Comparison of ENCODE assay signal across 24 cellular contexts in the genomic region with DNA sequence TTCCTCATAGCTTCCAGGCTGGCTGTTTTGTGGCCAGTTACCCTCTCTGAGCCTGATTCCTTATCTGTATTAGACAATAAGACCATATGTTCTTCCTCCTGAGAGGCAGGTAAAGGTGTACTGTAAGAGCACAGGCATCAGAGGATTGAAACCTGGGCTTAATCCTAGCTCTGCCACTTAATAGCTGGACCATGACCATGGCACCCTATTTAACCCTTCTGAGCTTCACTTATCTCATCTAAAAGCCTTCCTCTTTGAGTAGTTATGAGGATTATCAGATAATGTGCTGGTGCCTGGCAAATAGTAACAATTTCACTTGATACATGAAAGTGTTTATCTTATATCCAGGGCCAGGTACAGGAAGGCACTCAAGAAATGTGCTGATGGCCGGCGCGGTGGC. TPM values are rescaled to one million over a fixed set of nuclear protein-coding genes. Genes with fewer than 3 reads are reported as not detected.
DNase-seq lines count a peak whose midpoint lies in the region; ATAC-seq and TF ChIP-seq lines count a peak whose summit lies in the region.
"Had no signal": no experiment of that assay in that cellular context is flagged by ENCODE, and none has a peak within 500 bp of the region (broad histone marks: within the 10 kb centered on the region; RNA-seq: fewer than 3 reads in every experiment).

No MANE protein-coding gene starts in this region.

- H3K4me2 ChIP-seq in DND-41 (ENCODE audit: insufficient read depth, low read length) (peak overlapping the region; percentile 25; the same call in 1 of the 2 replicates), mesenchymal stem cell (ENCODE audit: low read length, poor library complexity, severe bottlenecking) (no peak overlapping the region)
- H3K4me2 ChIP-seq: SK-N-SH had no signal

- H3K4me1 ChIP-seq in DND-41 (ENCODE audit: insufficient read depth, low read length) (peaks cover 94% of the 10 kb centered on the region), mesenchymal stem cell (ENCODE audit: control insufficient read depth, insufficient read depth, low read depth, low read length) (peaks cover 27% of the 10 kb centered on the region)

- H2BK5ac ChIP-seq in mesenchymal stem cell (ENCODE audit: low read depth, low read length, poor library complexity, severe bottlenecking): no peak overlapping the region

- DNase-seq in CD4-positive, alpha-beta T cell: no peak
- DNase-seq in DND-41 (no peak), T-helper 17 cell (no peak), mesenchymal stem cell (no peak), glutamatergic neuron (no peak), globus pallidus (ENCODE audit: low spot score) (no peak), kidney glomerular epithelial cell (lab: John Stamatoyannopoulos, UW) (no peak)
- no peak for DNase-seq in activated CD4-positive, CD25-positive, alpha-beta regulatory T cell treated with anti-CD3 and anti-CD28 coated beads, Interleukin-2, amount 50 U/mL, for 72 hours
- DNase-seq: activated naive CD8-positive, alpha-beta T cell treated with anti-CD3 and anti-CD28 coated beads, Interleukin-2, amount 10 ng/mL, durations not matched to agents 7 days and 5 days; activated T-cell treated with anti-CD3 and anti-CD28 coated beads, Interleukin-2, amount 50 U/mL, for 4 hours; cortex of kidney; GM23248; hypothalamus; NCI-H146; SK-N-SH; stimulated activated CD4-positive, alpha-beta T cell treated with anti-CD3 and anti-CD28 coated beads, Interleukin-15, amount 100 ng/mL, for 24 hours had no signal

- H3K9ac ChIP-seq in DND-41 (ENCODE audit: low read depth, low read length): peak overlapping the region; percentile 95
- no peak overlapping the region for H3K9ac ChIP-seq in mesenchymal stem cell (ENCODE audit: low read length)
- H3K9ac ChIP-seq: GM23248, SK-N-SH had no signal

- peaks cover 94% of the 10 kb centered on the region for H3K79me2 ChIP-seq in DND-41 (ENCODE audit: insufficient read depth, low read length)

- peaks cover 63% of the 10 kb centered on the region for H3K4me1 Mint-ChIP-seq in CD4-positive, alpha-beta T cell (ENCODE audit: low read depth)
- H3K4me1 Mint-ChIP-seq in T-helper 17 cell (peaks cover 51% of the 10 kb centered on the region), glutamatergic neuron (ENCODE audit: low read depth, unreplicated experiment) (peaks cover 27% of the 10 kb centered on the region)

- H2BK120ac ChIP-seq in mesenchymal stem cell (ENCODE audit: low read depth, low read length): no peak overlapping the region

- H2BK15ac ChIP-seq in mesenchymal stem cell (ENCODE audit: low read depth, poor library complexity, severe bottlenecking): no peak overlapping the region

- POLR2A ChIA-PET in CD4-positive, alpha-beta T cell (lab: Charles Lee): no interaction called here

- no peaks in the 10 kb centered on the region for H3K9me3 ChIP-seq in CD4-positive, alpha-beta T cell (ENCODE audit: control insufficient read depth, low read length)
- H3K9me3 ChIP-seq in DND-41 (ENCODE audit: insufficient read depth, low read length, severe bottlenecking) (no peaks in the 10 kb centered on the region), T-helper 17 cell (ENCODE audit: control insufficient read depth, low read length, poor library complexity, severe bottlenecking) (no peaks in the 10 kb centered on the region), mesenchymal stem cell (ENCODE audit: control insufficient read depth, low read length) (no peaks in the 10 kb centered on the region)
- H3K9me3 ChIP-seq: right atrium auricular region, SK-N-SH, upper lobe of left lung had no signal

- H4K91ac ChIP-seq in mesenchymal stem cell (ENCODE audit: low read length): no peak overlapping the region

- no peak for ATAC-seq in CD4-positive, alpha-beta T cell (ENCODE audit: poor library complexity)
- ATAC-seq in DND-41 (ENCODE audit: insufficient read depth, low read depth): no peak
- ATAC-seq in T-helper 17 cell: no peak
- ATAC-seq: activated T-cell treated with anti-CD3 and anti-CD28 coated beads, Interleukin-2, amount 50 U/mL, for 4 hours had no signal

- H3K27ac ChIP-seq in CD4-positive, alpha-beta T cell (ENCODE audit: low read depth, low read length): no peak overlapping the region
- H3K27ac ChIP-seq in DND-41 (ENCODE audit: low read length) (peak overlapping the region; percentile 100), mesenchymal stem cell (ENCODE audit: low read length, poor library complexity, severe bottlenecking) (peak overlapping the region; percentile 3)
- H3K27ac ChIP-seq: GM23248 had no signal

- H4K8ac ChIP-seq in mesenchymal stem cell (ENCODE audit: low read length): peak overlapping the region; percentile 31

- no peak overlapping the region for H3K4me3 Mint-ChIP-seq in CD4-positive, alpha-beta T cell
- H3K4me3 Mint-ChIP-seq in T-helper 17 cell: no peak overlapping the region
- no peak overlapping the region for H3K4me3 Mint-ChIP-seq in glutamatergic neuron (ENCODE audit: unreplicated experiment)
- H3K4me3 Mint-ChIP-seq: activated naive CD8-positive, alpha-beta T cell treated with anti-CD3 and anti-CD28 coated beads, Interleukin-2, amount 10 ng/mL, durations not matched to agents 7 days and 5 days; activated T-cell treated with anti-CD3 and anti-CD28 coated beads, Interleukin-2, amount 50 U/mL, for 4 hours; brain had no signal

- H3K27me3 ChIP-seq in CD4-positive, alpha-beta T cell (ENCODE audit: control insufficient read depth, insufficient read depth, low read length): no peaks in the 10 kb centered on the region
- H3K27me3 ChIP-seq in DND-41 (ENCODE audit: insufficient read depth, low read length, poor library complexity) (no peaks in the 10 kb centered on the region), mesenchymal stem cell (ENCODE audit: control insufficient read depth in 1 of 2, insufficient read depth in 1 of 2, low read length in 2 of 2) (no peaks in the 10 kb centered on the region)
- H3K27me3 ChIP-seq: right atrium auricular region, upper lobe of left lung had no signal

- no peaks in the 10 kb centered on the region for H3K79me1 ChIP-seq in mesenchymal stem cell (replicated peaks; ENCODE audit: low read length, poor library complexity, severe bottlenecking)

- peak overlapping the region; percentile 43 for H2AK5ac ChIP-seq in mesenchymal stem cell (ENCODE audit: low read length, severe bottlenecking)

- no peaks in the 10 kb centered on the region for H3K27me3 Mint-ChIP-seq in CD4-positive, alpha-beta T cell
- no peaks in the 10 kb centered on the region for H3K27me3 Mint-ChIP-seq in T-helper 17 cell
- peaks cover 2% of the 10 kb centered on the region for H3K27me3 Mint-ChIP-seq in glutamatergic neuron (ENCODE audit: unreplicated experiment)
- H3K27me3 Mint-ChIP-seq: activated naive CD8-positive, alpha-beta T cell treated with anti-CD3 and anti-CD28 coated beads, Interleukin-2, amount 10 ng/mL, durations not matched to agents 7 days and 5 days; brain had no signal

- peaks cover 8% of the 10 kb centered on the region; the same call in 1 of the 2 replicates for H4K20me1 ChIP-seq in DND-41 (ENCODE audit: insufficient read depth, low read length)

- H2AFZ ChIP-seq in DND-41 (ENCODE audit: low read depth, low read length) (no peak overlapping the region), mesenchymal stem cell (ENCODE audit: low read depth, low read length) (no peak overlapping the region)
- H2AFZ ChIP-seq: GM23248 had no signal

- intact Hi-C loops in CD4-positive, alpha-beta T cell (cut with DNase I, micrococcal nuclease): no loop called here

- H3K4ac ChIP-seq in mesenchymal stem cell (ENCODE audit: low read depth in 1 of 2, low read length in 2 of 2): no peak overlapping the region

- CTCF ChIA-PET in CD4-positive, alpha-beta T cell (lab: Charles Lee): interaction anchor here (0.8 to 1.0 kb wide), 2 partner anchors 26 to 28 kb away, joined by 3 read pairs; no protein-coding TSS in a partner anchor

- no peak overlapping the region for H2BK12ac ChIP-seq in mesenchymal stem cell (ENCODE audit: low read length in 2 of 2)

- peaks cover 76% of the 10 kb centered on the region for H3K36me3 Mint-ChIP-seq in CD4-positive, alpha-beta T cell (ENCODE audit: low read depth)
- H3K36me3 Mint-ChIP-seq in T-helper 17 cell (ENCODE audit: low read depth): peaks cover 2% of the 10 kb centered on the region
- peaks cover 8% of the 10 kb centered on the region for H3K36me3 Mint-ChIP-seq in glutamatergic neuron (ENCODE audit: unreplicated experiment)

- TF ChIP-seq CTCF in CD4-positive, alpha-beta T cell (IDR thresholded peaks at IDR 0.05): no peak
- TF ChIP-seq CTCF in DND-41 (IDR thresholded peaks at IDR 0.05; ENCODE audit: borderline replicate concordance, extremely low read depth, low read length, poor library complexity, severe bottlenecking) (no peak), glutamatergic neuron (IDR thresholded peaks at IDR 0.05; ENCODE audit: partially characterized antibody, unreplicated experiment) (no peak)

- H3K23ac ChIP-seq in mesenchymal stem cell (ENCODE audit: low read length in 2 of 2): no peak overlapping the region

- no peak overlapping the region for H3K14ac ChIP-seq in mesenchymal stem cell (ENCODE audit: low read length in 2 of 2)

- H3K18ac ChIP-seq in mesenchymal stem cell (ENCODE audit: low read depth in 1 of 2, low read length in 2 of 2): no peak overlapping the region

- no peak overlapping the region for H3K4me3 ChIP-seq in DND-41 (ENCODE audit: low read depth in 1 of 2, low read length in 2 of 2)
- no peak overlapping the region for H3K4me3 ChIP-seq in mesenchymal stem cell (ENCODE audit: insufficient read depth in 1 of 2, low read depth in 1 of 2, low read length in 2 of 2)
- H3K4me3 ChIP-seq: GM23248, right atrium auricular region, upper lobe of left lung had no signal

- 96% methylated on average over 3 of the region's 3 CpGs for WGBS in mesenchymal stem cell

- H3K27ac Mint-ChIP-seq in CD4-positive, alpha-beta T cell: peak overlapping the region; percentile 60
- H3K27ac Mint-ChIP-seq in T-helper 17 cell (peak overlapping the region; percentile 99), glutamatergic neuron (ENCODE audit: unreplicated experiment) (no peak overlapping the region)
- H3K27ac Mint-ChIP-seq: activated naive CD8-positive, alpha-beta T cell treated with anti-CD3 and anti-CD28 coated beads, Interleukin-2, amount 10 ng/mL, durations not matched to agents 7 days and 5 days had no signal

- H3K36me3 ChIP-seq in DND-41 (ENCODE audit: insufficient read depth, low read length): peaks cover 79% of the 10 kb centered on the region
- peaks cover 47 to 78% of the 10 kb centered on the region in 2 experiments for H3K36me3 ChIP-seq in mesenchymal stem cell (ENCODE audit: control insufficient read depth in 1 of 2, insufficient read depth in 2 of 2, low read depth in 1 of 2, low read length in 2 of 2)

- H3K9me3 Mint-ChIP-seq in CD4-positive, alpha-beta T cell: no peaks in the 10 kb centered on the region
- H3K9me3 Mint-ChIP-seq in glutamatergic neuron (ENCODE audit: unreplicated experiment): peaks cover 8% of the 10 kb centered on the region
- H3K9me3 Mint-ChIP-seq: activated naive CD8-positive, alpha-beta T cell treated with anti-CD3 and anti-CD28 coated beads, Interleukin-2, amount 10 ng/mL, durations not matched to agents 7 days and 5 days; activated T-cell treated with anti-CD3 and anti-CD28 coated beads, Interleukin-2, amount 50 U/mL, for 4 hours had no signal

RNA-seq across cellular contexts. Expression of gene BCL2L1, which starts 34.9 kb away (rescaled TPM):
- 10 to 100 TPM; 11.8 to 11.9 TPM for total RNA-seq in CD4-positive, alpha-beta T cell
- total RNA-seq in T-helper 17 cell (10 to 100 TPM; 35.6 to 59.1 TPM), glutamatergic neuron (ENCODE audit: unreplicated experiment) (136 TPM)
- polyA plus RNA-seq in mesenchymal stem cell (2013, experiment 1 of 2): 116 TPM
- polyA plus RNA-seq in mesenchymal stem cell (2013, experiment 2 of 2): 114 TPM

RNA-seq across cellular contexts. Expression of gene COX4I2, which starts 50.1 kb away (rescaled TPM):
- not detected for total RNA-seq in CD4-positive, alpha-beta T cell
- not detected for total RNA-seq in T-helper 17 cell
- polyA plus RNA-seq in mesenchymal stem cell (2013, experiment 1 of 2): not detected
- polyA plus RNA-seq in mesenchymal stem cell (2013, experiment 2 of 2): not detected
- total RNA-seq in glutamatergic neuron (ENCODE audit: unreplicated experiment): not detected
- total RNA-seq: activated naive CD8-positive, alpha-beta T cell treated with anti-CD3 and anti-CD28 coated beads, Interleukin-2, amount 10 ng/mL, durations not matched to agents 7 days and 5 days; activated T-cell treated with anti-CD3 and anti-CD28 coated beads, Interleukin-2, amount 50 U/mL, for 4 hours; endothelial cell of umbilical vein; fibroblast of villous mesenchyme; GM23248; HT-29; lung microvascular endothelial cell had no signal
- polyA plus RNA-seq: endothelial cell of umbilical vein, GM23248, keratinocyte had no signal

RNA-seq across cellular contexts. Expression of gene TPX2, which starts 51.3 kb away (rescaled TPM):
- total RNA-seq in CD4-positive, alpha-beta T cell: under 1 TPM; 0.85 to 0.89 TPM
- total RNA-seq in T-helper 17 cell (1 to 10 TPM in 1 of 2 donors, under 1 TPM in 1; 0.57 to 2.0 TPM), glutamatergic neuron (ENCODE audit: unreplicated experiment) (44.7 TPM)
- 20.9 TPM for polyA plus RNA-seq in mesenchymal stem cell (2013, experiment 1 of 2)
- polyA plus RNA-seq in mesenchymal stem cell (2013, experiment 2 of 2): 21.1 TPM

Comparison
In these comparisons a context has a peak if more than half of its experiments do, and no peak if none do; other contexts are left out.
1. RNA of gene TPX2, which starts 51.3 kb away (total RNA-seq): 44.7 TPM in glutamatergic neuron (single experiment); 0.57 to 2.0 TPM in T-helper 17 cell and 0.85 to 0.89 TPM in CD4-positive, alpha-beta T cell; every median in the first group is over 10 times any median in the second.